15 cellular contexts compared by ENCODE assay signal in genomic region chrX:1074172-1074571, GRCh38.
DNase-seq lines count a peak whose midpoint lies in the region; ATAC-seq and TF ChIP-seq lines count a peak whose summit lies in the region.
"Had no signal": no experiment of that assay in that cellular context is flagged by ENCODE, and none has a peak within 500 bp of the region (broad histone marks: within the 10 kb centered on the region; RNA-seq: fewer than 3 reads in every experiment).

No MANE protein-coding gene starts in this region.

- H3K36me3 Mint-ChIP-seq in activated naive CD4-positive, alpha-beta T cell treated with anti-CD3 and anti-CD28 coated beads, Interleukin-2, amount 10 ng/mL, durations not matched to agents 7 days and 5 days: no peaks in the 10 kb centered on the region
- no peaks in the 10 kb centered on the region for H3K36me3 Mint-ChIP-seq in IgD-negative memory B cell
- no peaks in the 10 kb centered on the region for H3K36me3 Mint-ChIP-seq in activated CD4-positive, alpha-beta memory T cell treated with anti-CD3 and anti-CD28 coated beads, Interleukin-2, amount 10 ng/mL, durations not matched to agents 7 days and 5 days (ENCODE audit: low read depth)
- H3K36me3 Mint-ChIP-seq in progenitor cell of endocrine pancreas (ENCODE audit: insufficient read depth): no peaks in the 10 kb centered on the region
- H3K36me3 Mint-ChIP-seq in stimulated activated memory B cell treated with anti-CD40 and anti-IgM and Interleukin-4, amounts not matched to agents 10 μg/mL and 1 μg/mL and 100 μg/mL, for 72 hours: peaks cover 7% of the 10 kb centered on the region
- H3K36me3 Mint-ChIP-seq: CD8-positive, alpha-beta T cell had no signal

- no peak for TF ChIP-seq CTCF in progenitor cell of endocrine pancreas (IDR thresholded peaks at IDR 0.05; ENCODE audit: unreplicated experiment)

- peaks cover 18% of the 10 kb centered on the region for H3K9me3 Mint-ChIP-seq in activated naive CD4-positive, alpha-beta T cell treated with anti-CD3 and anti-CD28 coated beads, Interleukin-2, amount 10 ng/mL, durations not matched to agents 7 days and 5 days
- H3K9me3 Mint-ChIP-seq in IgD-negative memory B cell: peaks cover 0 to 9% (median 7%) of the 10 kb centered on the region in 3 donors
- peaks cover 17% of the 10 kb centered on the region for H3K9me3 Mint-ChIP-seq in activated CD4-positive, alpha-beta memory T cell treated with anti-CD3 and anti-CD28 coated beads, Interleukin-2, amount 10 ng/mL, durations not matched to agents 7 days and 5 days
- no peaks in the 10 kb centered on the region for H3K9me3 Mint-ChIP-seq in progenitor cell of endocrine pancreas (ENCODE audit: low read depth)
- peaks cover 18% of the 10 kb centered on the region for H3K9me3 Mint-ChIP-seq in stimulated activated memory B cell treated with anti-CD40 and anti-IgM and Interleukin-4, amounts not matched to agents 10 μg/mL and 1 μg/mL and 100 μg/mL, for 72 hours

- CTCF ChIA-PET in activated naive CD4-positive, alpha-beta T cell treated with anti-CD3 and anti-CD28 coated beads, Interleukin-2, amount 10 ng/mL, durations not matched to agents 7 days and 5 days (lab: Charles Lee): no interaction called here
- CTCF ChIA-PET in activated CD4-positive, alpha-beta memory T cell treated with anti-CD3 and anti-CD28 coated beads, Interleukin-2, amount 10 ng/mL, durations not matched to agents 7 days and 5 days (lab: Charles Lee): no interaction called here

- no peak for ATAC-seq in stimulated activated memory B cell treated with anti-CD40 and anti-IgM and Interleukin-4, amounts not matched to agents 10 μg/mL and 1 μg/mL and 100 μg/mL, for 72 hours
- ATAC-seq in GM18520 (IDR thresholded peaks at IDR 0.05; ENCODE audit: unreplicated experiment) (no peak), HG03196 (IDR thresholded peaks at IDR 0.05; ENCODE audit: unreplicated experiment) (no peak)
- ATAC-seq: CD8-positive, alpha-beta T cell had no signal

- H3K27ac Mint-ChIP-seq in activated naive CD4-positive, alpha-beta T cell treated with anti-CD3 and anti-CD28 coated beads, Interleukin-2, amount 10 ng/mL, durations not matched to agents 7 days and 5 days: no peak overlapping the region
- H3K27ac Mint-ChIP-seq in IgD-negative memory B cell (peak overlapping the region in 2 of 3 donors; percentile 46 to 59), progenitor cell of endocrine pancreas (peak overlapping the region; percentile 88)
- H3K27ac Mint-ChIP-seq in activated CD4-positive, alpha-beta memory T cell treated with anti-CD3 and anti-CD28 coated beads, Interleukin-2, amount 10 ng/mL, durations not matched to agents 7 days and 5 days: no peak overlapping the region
- no peak overlapping the region for H3K27ac Mint-ChIP-seq in stimulated activated memory B cell treated with anti-CD40 and anti-IgM and Interleukin-4, amounts not matched to agents 10 μg/mL and 1 μg/mL and 100 μg/mL, for 72 hours
- H3K27ac Mint-ChIP-seq: CD8-positive, alpha-beta T cell had no signal

- H3K4me1 Mint-ChIP-seq in activated naive CD4-positive, alpha-beta T cell treated with anti-CD3 and anti-CD28 coated beads, Interleukin-2, amount 10 ng/mL, durations not matched to agents 7 days and 5 days: peaks cover 8% of the 10 kb centered on the region
- peaks cover 0 to 2% (median 0%) of the 10 kb centered on the region in 3 donors for H3K4me1 Mint-ChIP-seq in IgD-negative memory B cell
- H3K4me1 Mint-ChIP-seq in activated CD4-positive, alpha-beta memory T cell treated with anti-CD3 and anti-CD28 coated beads, Interleukin-2, amount 10 ng/mL, durations not matched to agents 7 days and 5 days: peaks cover 4% of the 10 kb centered on the region
- H3K4me1 Mint-ChIP-seq in progenitor cell of endocrine pancreas (ENCODE audit: low read depth): no peaks in the 10 kb centered on the region
- H3K4me1 Mint-ChIP-seq in stimulated activated memory B cell treated with anti-CD40 and anti-IgM and Interleukin-4, amounts not matched to agents 10 μg/mL and 1 μg/mL and 100 μg/mL, for 72 hours: no peaks in the 10 kb centered on the region

- peaks cover 17% of the 10 kb centered on the region for H3K27me3 Mint-ChIP-seq in activated naive CD4-positive, alpha-beta T cell treated with anti-CD3 and anti-CD28 coated beads, Interleukin-2, amount 10 ng/mL, durations not matched to agents 7 days and 5 days
- H3K27me3 Mint-ChIP-seq in IgD-negative memory B cell: peaks cover 3% of the 10 kb centered on the region
- H3K27me3 Mint-ChIP-seq in activated CD4-positive, alpha-beta memory T cell treated with anti-CD3 and anti-CD28 coated beads, Interleukin-2, amount 10 ng/mL, durations not matched to agents 7 days and 5 days: peaks cover 2% of the 10 kb centered on the region
- peaks cover 14% of the 10 kb centered on the region for H3K27me3 Mint-ChIP-seq in progenitor cell of endocrine pancreas
- H3K27me3 Mint-ChIP-seq in stimulated activated memory B cell treated with anti-CD40 and anti-IgM and Interleukin-4, amounts not matched to agents 10 μg/mL and 1 μg/mL and 100 μg/mL, for 72 hours: peaks cover 21% of the 10 kb centered on the region

- H3K4me3 Mint-ChIP-seq in activated naive CD4-positive, alpha-beta T cell treated with anti-CD3 and anti-CD28 coated beads, Interleukin-2, amount 10 ng/mL, durations not matched to agents 7 days and 5 days: peak overlapping the region; percentile 22
- no peak overlapping the region for H3K4me3 Mint-ChIP-seq in IgD-negative memory B cell
- H3K4me3 Mint-ChIP-seq in activated CD4-positive, alpha-beta memory T cell treated with anti-CD3 and anti-CD28 coated beads, Interleukin-2, amount 10 ng/mL, durations not matched to agents 7 days and 5 days: peak overlapping the region; percentile 19
- no peak overlapping the region for H3K4me3 Mint-ChIP-seq in progenitor cell of endocrine pancreas (ENCODE audit: low read depth)
- H3K4me3 Mint-ChIP-seq in stimulated activated memory B cell treated with anti-CD40 and anti-IgM and Interleukin-4, amounts not matched to agents 10 μg/mL and 1 μg/mL and 100 μg/mL, for 72 hours: no peak overlapping the region
- H3K4me3 Mint-ChIP-seq: CD8-positive, alpha-beta T cell had no signal

- POLR2A ChIA-PET in activated CD4-positive, alpha-beta memory T cell treated with anti-CD3 and anti-CD28 coated beads, Interleukin-2, amount 10 ng/mL, durations not matched to agents 7 days and 5 days (lab: Charles Lee): no interaction called here

- no peak for DNase-seq in activated naive CD4-positive, alpha-beta T cell treated with anti-CD3 and anti-CD28 coated beads, Interleukin-2, amount 10 ng/mL, durations not matched to agents 7 days and 5 days
- no peak for DNase-seq in activated naive CD4-positive, alpha-beta T cell treated with Interleukin-2 at 50 U/mL for 16 hours
- no peak for DNase-seq in activated CD4-positive, alpha-beta memory T cell treated with anti-CD3 and anti-CD28 coated beads, Interleukin-2, amount 10 ng/mL, durations not matched to agents 7 days and 5 days
- DNase-seq in progenitor cell of endocrine pancreas (ENCODE audit: low spot score, unreplicated experiment): no peak
- DNase-seq: BE2C; CD8-positive, alpha-beta T cell; MV-4-11; NCI-H1417 treated with DMSO at 0.1 percent for 48 hours; NCI-H2029; NCI-H510A treated with DMSO at 0.1 percent for 48 hours; SHP77 had no signal

Comparison
In these comparisons a context has a peak if more than half of its experiments do, and no peak if none do; other contexts are left out.
1. H3K27ac Mint-ChIP-seq: peak in IgD-negative memory B cell (2 of 3) and progenitor cell of endocrine pancreas (single experiment); none in activated naive CD4-positive, alpha-beta T cell treated with anti-CD3 and anti-CD28 coated beads, Interleukin-2, amount 10 ng/mL, durations not matched to agents 7 days and 5 days (single experiment), activated CD4-positive, alpha-beta memory T cell treated with anti-CD3 and anti-CD28 coated beads, Interleukin-2, amount 10 ng/mL, durations not matched to agents 7 days and 5 days (single experiment) and stimulated activated memory B cell treated with anti-CD40 and anti-IgM and Interleukin-4, amounts not matched to agents 10 μg/mL and 1 μg/mL and 100 μg/mL, for 72 hours (single experiment).
2. H3K4me3 Mint-ChIP-seq: peak in activated naive CD4-positive, alpha-beta T cell treated with anti-CD3 and anti-CD28 coated beads, Interleukin-2, amount 10 ng/mL, durations not matched to agents 7 days and 5 days (single experiment) and activated CD4-positive, alpha-beta memory T cell treated with anti-CD3 and anti-CD28 coated beads, Interleukin-2, amount 10 ng/mL, durations not matched to agents 7 days and 5 days (single experiment); none in IgD-negative memory B cell (0 of 4), progenitor cell of endocrine pancreas (single experiment) and stimulated activated memory B cell treated with anti-CD40 and anti-IgM and Interleukin-4, amounts not matched to agents 10 μg/mL and 1 μg/mL and 100 μg/mL, for 72 hours (single experiment).